Comparison of ENCODE assay signal across 8 cellular contexts in genomic region chr17:1454541-1454940, GRCh38. TPM values are rescaled to one million over a fixed set of nuclear protein-coding genes. Genes with fewer than 3 reads are reported as not detected.
DNase-seq lines count a peak whose midpoint lies in the region; ATAC-seq and TF ChIP-seq lines count a peak whose summit lies in the region.

No MANE protein-coding gene starts in this region.

- TF ChIP-seq CTCF in adrenal gland (IDR thresholded peaks at IDR 0.05) (no peak), left lung (IDR thresholded peaks at IDR 0.05) (no peak), testis (IDR thresholded peaks at IDR 0.05) (no peak)

- H3K36me3 ChIP-seq in adrenal gland (replicated peaks in 1 of 2) (no peaks in the 10 kb centered on the region), left lung (peaks cover 0 to 23% of the 10 kb centered on the region in 2 donors), testis (ENCODE audit: low read depth, missing control alignments) (no peaks in the 10 kb centered on the region)

- H3K27me3 ChIP-seq in adrenal gland: no peaks in the 10 kb centered on the region
- peaks cover 0 to 9% of the 10 kb centered on the region in 2 donors for H3K27me3 ChIP-seq in left lung
- no peaks in the 10 kb centered on the region for H3K27me3 ChIP-seq in testis

- TF ChIP-seq POLR2A in adrenal gland (IDR thresholded peaks at IDR 0.05): no peak
- TF ChIP-seq POLR2A in testis (IDR thresholded peaks at IDR 0.05): no peak

- H3K4me3 Mint-ChIP-seq in activated CD8-positive, alpha-beta memory T cell treated with anti-CD3 and anti-CD28 coated beads, Interleukin-2, amount 10 ng/mL, durations not matched to agents 7 days and 5 days: peak overlapping the region; percentile 88

- H3K27ac ChIP-seq in adrenal gland (peak overlapping the region; percentile 90 to 100 (median 99)), left lung (peak overlapping the region; percentile 95 to 98), testis (peak overlapping the region in 1 of 2 donors; percentile 98)

- no peak for ATAC-seq in activated CD8-positive, alpha-beta memory T cell treated with anti-CD3 and anti-CD28 coated beads, Interleukin-2, amount 10 ng/mL, durations not matched to agents 7 days and 5 days
- ATAC-seq in left lung (no peak), GM21717 (IDR thresholded peaks at IDR 0.05; ENCODE audit: unreplicated experiment) (no peak)

- no peak for DNase-seq in activated CD8-positive, alpha-beta memory T cell treated with anti-CD3 and anti-CD28 coated beads, Interleukin-2, amount 10 ng/mL, durations not matched to agents 7 days and 5 days
- DNase-seq in activated CD8-positive, alpha-beta memory T cell treated with anti-CD3 and anti-CD28 coated beads for 24 hours: no peak
- DNase-seq in adrenal gland (no peak), left lung (no peak), testis (no peak), hypothalamus (lab: John Stamatoyannopoulos, UW) (no peak)
- no peak for DNase-seq in central memory CD4-positive, alpha-beta T cell

- no peaks in the 10 kb centered on the region for H3K9me3 ChIP-seq in adrenal gland (replicated peaks in 1 of 3)
- no peaks in the 10 kb centered on the region for H3K9me3 ChIP-seq in left lung
- no peaks in the 10 kb centered on the region for H3K9me3 ChIP-seq in testis

- 38 to 48% (median 46%) methylated on average over 7 to 9 of the region's 9 CpGs for WGBS in adrenal gland, 4 donors
- 29 to 46% methylated on average over 9 of the region's 9 CpGs for WGBS in testis, 2 donors

- H3K4me1 ChIP-seq in adrenal gland (replicated peaks in 1 of 2): peaks cover 24 to 40% of the 10 kb centered on the region in 2 donors
- H3K4me1 ChIP-seq in left lung: peaks cover 40 to 62% of the 10 kb centered on the region in 2 donors
- H3K4me1 ChIP-seq in testis: peaks cover 30% of the 10 kb centered on the region

- H3K4me1 Mint-ChIP-seq in activated CD8-positive, alpha-beta memory T cell treated with anti-CD3 and anti-CD28 coated beads, Interleukin-2, amount 10 ng/mL, durations not matched to agents 7 days and 5 days: peaks cover 37% of the 10 kb centered on the region

- peak overlapping the region; percentile 87 for H3K27ac Mint-ChIP-seq in activated CD8-positive, alpha-beta memory T cell treated with anti-CD3 and anti-CD28 coated beads, Interleukin-2, amount 10 ng/mL, durations not matched to agents 7 days and 5 days

- intact Hi-C loops in adrenal gland (cut with DNase I) (loop anchor here in 1 of 2 donors (10.0 kb wide), 1 partner anchor 90 kb away; no protein-coding TSS in a partner anchor), left lung (cut with DNase I) (loop anchor here in 1 of 2 donors (10.0 kb wide), 1 partner anchor 170 kb away; the partner anchor contains the start of gene SLC43A2), testis (cut with DNase I; ENCODE audit: low total_unique reads) (loop anchor here (10.0 kb wide), 1 partner anchor 50 kb away; the partner anchor contains the start of gene YWHAE)

- CTCF ChIA-PET in activated CD8-positive, alpha-beta memory T cell treated with anti-CD3 and anti-CD28 coated beads, Interleukin-2, amount 10 ng/mL, durations not matched to agents 7 days and 5 days (lab: Charles Lee): interaction anchor here (1.1 to 1.8 kb wide), 2 partner anchors 11 to 61 kb away, joined by 4 read pairs; no protein-coding TSS in a partner anchor

- H3K36me3 Mint-ChIP-seq in activated CD8-positive, alpha-beta memory T cell treated with anti-CD3 and anti-CD28 coated beads, Interleukin-2, amount 10 ng/mL, durations not matched to agents 7 days and 5 days: peaks cover 14% of the 10 kb centered on the region

- H3K4me3 ChIP-seq in adrenal gland (peak overlapping the region in 2 of 4 donors; percentile 67 to 99), left lung (peak overlapping the region; percentile 93 to 100), testis (peak overlapping the region; percentile 94 to 100)

- H3K27me3 Mint-ChIP-seq in activated CD8-positive, alpha-beta memory T cell treated with anti-CD3 and anti-CD28 coated beads, Interleukin-2, amount 10 ng/mL, durations not matched to agents 7 days and 5 days: peaks cover 8% of the 10 kb centered on the region

- H3K9me3 Mint-ChIP-seq in activated CD8-positive, alpha-beta memory T cell treated with anti-CD3 and anti-CD28 coated beads, Interleukin-2, amount 10 ng/mL, durations not matched to agents 7 days and 5 days (ENCODE audit: low read depth): no peaks in the 10 kb centered on the region

RNA-seq across cellular contexts. Expression of gene CRK, which starts 1.5 kb away (rescaled TPM):
- 10 to 100 TPM; 18.3 to 20.7 TPM for total RNA-seq in activated CD8-positive, alpha-beta memory T cell treated with anti-CD3 and anti-CD28 coated beads, Interleukin-2, amount 10 ng/mL, durations not matched to agents 7 days and 5 days
- total RNA-seq in adrenal gland (10 to 100 TPM; 55.4 to 80.6 (median 61.0) TPM), left lung (10 to 100 TPM; 65.4 to 84.0 TPM), testis (10 to 100 TPM; 68.4 to 79.1 TPM)
- polyA plus RNA-seq in adrenal gland (10 to 100 TPM; 20.3 to 62.7 (median 23.0) TPM), testis (ENCODE audit: insufficient read depth, low read depth, low replicate concordance) (45.7 TPM)

RNA-seq across cellular contexts. Expression of gene MYO1C, which starts 37.9 kb away (rescaled TPM):
- total RNA-seq in activated CD8-positive, alpha-beta memory T cell treated with anti-CD3 and anti-CD28 coated beads, Interleukin-2, amount 10 ng/mL, durations not matched to agents 7 days and 5 days: 10 to 100 TPM; 50.6 to 58.4 TPM
- 100 to 1,000 TPM in 1 of 8 donors, 10 to 100 TPM in 7; 50.4 to 103 (median 79.1) TPM for total RNA-seq in adrenal gland
- polyA plus RNA-seq in adrenal gland: 10 to 100 TPM; 35.6 to 71.4 (median 71.3) TPM
- 100 to 1,000 TPM; 242 to 282 TPM for total RNA-seq in left lung
- total RNA-seq in testis: 10 to 100 TPM; 45.0 to 68.3 TPM
- polyA plus RNA-seq in testis (ENCODE audit: insufficient read depth, low read depth, low replicate concordance): 49.2 TPM

RNA-seq across cellular contexts. Expression of gene YWHAE, which starts 54.5 kb away (rescaled TPM):
- total RNA-seq in activated CD8-positive, alpha-beta memory T cell treated with anti-CD3 and anti-CD28 coated beads, Interleukin-2, amount 10 ng/mL, durations not matched to agents 7 days and 5 days: 100 to 1,000 TPM; 341 to 452 TPM
- 100 to 1,000 TPM; 488 to 744 (median 550) TPM for total RNA-seq in adrenal gland
- 100 to 1,000 TPM; 340 to 884 (median 511) TPM for polyA plus RNA-seq in adrenal gland
- total RNA-seq in left lung: 100 to 1,000 TPM; 437 to 455 TPM
- total RNA-seq in testis: 100 to 1,000 TPM; 678 to 749 TPM
- polyA plus RNA-seq in testis (ENCODE audit: insufficient read depth, low read depth, low replicate concordance): 649 TPM
